11 cellular contexts compared by ENCODE assay signal in genomic region chr9:37840560-37841194, GRCh38. TPM values are rescaled to one million over a fixed set of nuclear protein-coding genes. Genes with fewer than 3 reads are reported as not detected.
DNase-seq lines count a peak whose midpoint lies in the region; TF ChIP-seq lines count a peak whose summit lies in the region.
"Had no signal": no experiment of that assay in that cellular context is flagged by ENCODE, and none has a peak within 500 bp of the region (broad histone marks: within the 10 kb centered on the region; RNA-seq: fewer than 3 reads in every experiment).

No MANE protein-coding gene starts in this region.

- H3K9me3 Mint-ChIP-seq in activated T-helper 1 cell treated with anti-CD3 and anti-CD28 coated beads, Interleukin-12 subunit alpha, Interleukin-12 subunit beta, Interleukin-2, Interleukin-4 antibody, amounts not matched to agents 30 ng/mL and 10 ng/mL and 1 ng/mL, durations not matched to agents 14 hours and 24 hours and 36 hours = no peaks in the 10 kb centered on the region
- H3K9me3 Mint-ChIP-seq: stimulated activated naive CD8-positive, alpha-beta T cell treated with anti-CD3 and anti-CD28 coated beads, Interleukin-15, Interleukin-2, amounts not matched to agents 100 ng/mL and 50 ng/mL, for 24 hours had no signal

- H3K4me3 ChIP-seq in spleen (no peak overlapping the region), suprapubic skin (no peak overlapping the region)

- peak; percentile 34 for DNase-seq in stimulated activated CD4-positive, alpha-beta T cell treated with anti-CD3 and anti-CD28 coated beads, Interleukin-15, amount 100 ng/mL, for 24 hours
- no peak for DNase-seq in stimulated activated CD4-positive, alpha-beta T cell treated with anti-CD3 and anti-CD28 coated beads, Interleukin-12 subunit alpha, Interleukin-12 subunit beta, amount 100 ng/mL, for 4 hours
- peak; percentile 23 for DNase-seq in SW480 (ENCODE audit: low spot score)
- peak; percentile 33 for DNase-seq in fibroblast of the conjunctiva (ENCODE audit: low read depth)
- DNase-seq in stromal cell of bone marrow (ENCODE audit: low read depth) = peak; percentile 43
- no peak for DNase-seq in spleen
- DNase-seq in suprapubic skin (ENCODE audit: low spot score in 2 of 2) = no peak
- DNase-seq in activated T-helper 1 cell treated with anti-CD3 and anti-CD28 coated beads, Interleukin-12 subunit alpha, Interleukin-12 subunit beta, Interleukin-2, Interleukin-4 antibody, amounts not matched to agents 30 ng/mL and 10 ng/mL and 1 ng/mL, durations not matched to agents 14 hours and 24 hours and 36 hours (ENCODE audit: low spot score) = no peak
- DNase-seq: Caco-2, cerebellar nuclear complex had no signal

- no peak for TF ChIP-seq CTCF in spleen (IDR thresholded peaks at IDR 0.05 in 8 of 11, conservative IDR thresholded peaks at IDR 0.05 in 3 of 11)
- TF ChIP-seq CTCF in suprapubic skin (IDR thresholded peaks at IDR 0.05) = no peak

- TF ChIP-seq POLR2A in spleen (IDR thresholded peaks at IDR 0.05) (no peak), suprapubic skin (IDR thresholded peaks at IDR 0.05) (no peak)

- H3K4me1 ChIP-seq in spleen = no peaks in the 10 kb centered on the region
- peaks cover 7% of the 10 kb centered on the region for H3K4me1 ChIP-seq in suprapubic skin
- H3K4me1 ChIP-seq: Caco-2 had no signal

- H3K27ac Mint-ChIP-seq in activated T-helper 1 cell treated with anti-CD3 and anti-CD28 coated beads, Interleukin-12 subunit alpha, Interleukin-12 subunit beta, Interleukin-2, Interleukin-4 antibody, amounts not matched to agents 30 ng/mL and 10 ng/mL and 1 ng/mL, durations not matched to agents 14 hours and 24 hours and 36 hours = no peak overlapping the region
- H3K27ac Mint-ChIP-seq: stimulated activated naive CD8-positive, alpha-beta T cell treated with anti-CD3 and anti-CD28 coated beads, Interleukin-15, Interleukin-2, amounts not matched to agents 100 ng/mL and 50 ng/mL, for 24 hours had no signal

- peaks cover 0 to 63% (median 5%) of the 10 kb centered on the region in 6 donors for H3K36me3 ChIP-seq in spleen
- peaks cover 6% of the 10 kb centered on the region for H3K36me3 ChIP-seq in suprapubic skin

- H3K9me3 ChIP-seq in spleen (no peaks in the 10 kb centered on the region), suprapubic skin (no peaks in the 10 kb centered on the region)
- H3K9me3 ChIP-seq: Caco-2 had no signal

- no peak overlapping the region for H3K27ac ChIP-seq in spleen
- no peak overlapping the region for H3K27ac ChIP-seq in suprapubic skin

- TF ChIP-seq EP300 in suprapubic skin (IDR thresholded peaks at IDR 0.05) = no peak

- no peak overlapping the region for H3K4me3 Mint-ChIP-seq in activated T-helper 1 cell treated with anti-CD3 and anti-CD28 coated beads, Interleukin-12 subunit alpha, Interleukin-12 subunit beta, Interleukin-2, Interleukin-4 antibody, amounts not matched to agents 30 ng/mL and 10 ng/mL and 1 ng/mL, durations not matched to agents 14 hours and 24 hours and 36 hours
- H3K4me3 Mint-ChIP-seq: stimulated activated naive CD8-positive, alpha-beta T cell treated with anti-CD3 and anti-CD28 coated beads, Interleukin-15, Interleukin-2, amounts not matched to agents 100 ng/mL and 50 ng/mL, for 24 hours had no signal

- intact Hi-C loops in spleen (cut with DNase I; ENCODE audit: low total_unique reads) = no loop called here
- intact Hi-C loops in activated T-helper 1 cell treated with anti-CD3 and anti-CD28 coated beads, Interleukin-12 subunit alpha, Interleukin-12 subunit beta, Interleukin-2, Interleukin-4 antibody, amounts not matched to agents 30 ng/mL and 10 ng/mL and 1 ng/mL, durations not matched to agents 14 hours and 24 hours and 36 hours (cut with micrococcal nuclease) = loop anchor here (5.0 kb wide), 1 partner anchor 93 kb away; no protein-coding TSS in a partner anchor

- 81 to 96% (median 96%) methylated on average over 4 of the region's 4 CpGs for whole genome bisulfite sequencing in spleen, 5 donors
- WGBS in suprapubic skin = 81% methylated on average over 4 of the region's 4 CpGs

- H3K27me3 Mint-ChIP-seq in activated T-helper 1 cell treated with anti-CD3 and anti-CD28 coated beads, Interleukin-12 subunit alpha, Interleukin-12 subunit beta, Interleukin-2, Interleukin-4 antibody, amounts not matched to agents 30 ng/mL and 10 ng/mL and 1 ng/mL, durations not matched to agents 14 hours and 24 hours and 36 hours (ENCODE audit: insufficient read depth) = no peaks in the 10 kb centered on the region
- H3K27me3 Mint-ChIP-seq: stimulated activated naive CD8-positive, alpha-beta T cell treated with anti-CD3 and anti-CD28 coated beads, Interleukin-15, Interleukin-2, amounts not matched to agents 100 ng/mL and 50 ng/mL, for 24 hours had no signal

- peaks cover 11% of the 10 kb centered on the region for H3K4me1 Mint-ChIP-seq in activated T-helper 1 cell treated with anti-CD3 and anti-CD28 coated beads, Interleukin-12 subunit alpha, Interleukin-12 subunit beta, Interleukin-2, Interleukin-4 antibody, amounts not matched to agents 30 ng/mL and 10 ng/mL and 1 ng/mL, durations not matched to agents 14 hours and 24 hours and 36 hours (ENCODE audit: low read depth)

- peaks cover 11% of the 10 kb centered on the region for H3K36me3 Mint-ChIP-seq in activated T-helper 1 cell treated with anti-CD3 and anti-CD28 coated beads, Interleukin-12 subunit alpha, Interleukin-12 subunit beta, Interleukin-2, Interleukin-4 antibody, amounts not matched to agents 30 ng/mL and 10 ng/mL and 1 ng/mL, durations not matched to agents 14 hours and 24 hours and 36 hours (ENCODE audit: low read depth)

- H3K27me3 ChIP-seq in spleen (replicated peaks in 1 of 7) (no peaks in the 10 kb centered on the region), suprapubic skin (no peaks in the 10 kb centered on the region)

RNA-seq across cellular contexts. Expression of gene DCAF10, which starts 40.1 kb away (rescaled TPM):
- total RNA-seq in spleen (10 to 100 TPM; 18.4 to 34.2 (median 24.6) TPM), suprapubic skin (10 to 100 TPM; 21.7 to 47.6 (median 26.6) TPM)
- polyA plus RNA-seq in spleen = 1 to 10 TPM; 3.7 to 5.0 (median 4.2) TPM
- 18.5 and 19.4 TPM in 2 replicates for total RNA-seq in activated T-helper 1 cell treated with anti-CD3 and anti-CD28 coated beads, Interleukin-12 subunit alpha, Interleukin-12 subunit beta, Interleukin-2, Interleukin-4 antibody, amounts not matched to agents 30 ng/mL and 10 ng/mL and 1 ng/mL, durations not matched to agents 14 hours and 24 hours and 36 hours

RNA-seq across cellular contexts. Expression of gene EXOSC3, which starts 55.8 kb away (rescaled TPM):
- total RNA-seq in spleen (10 to 100 TPM; 40.2 to 55.3 (median 44.2) TPM), suprapubic skin (10 to 100 TPM; 19.7 to 39.7 (median 34.0) TPM)
- 10 to 100 TPM; 16.2 to 38.8 (median 35.3) TPM for polyA plus RNA-seq in spleen
- 94.8 and 116 TPM in 2 replicates for total RNA-seq in activated T-helper 1 cell treated with anti-CD3 and anti-CD28 coated beads, Interleukin-12 subunit alpha, Interleukin-12 subunit beta, Interleukin-2, Interleukin-4 antibody, amounts not matched to agents 30 ng/mL and 10 ng/mL and 1 ng/mL, durations not matched to agents 14 hours and 24 hours and 36 hours

Comparison
In these comparisons a context has a peak if more than half of its experiments do, and no peak if none do; other contexts are left out.
1. DNase-seq: peak in stimulated activated CD4-positive, alpha-beta T cell treated with anti-CD3 and anti-CD28 coated beads, Interleukin-15, amount 100 ng/mL, for 24 hours (single experiment), SW480 (single experiment), fibroblast of the conjunctiva (single experiment) and stromal cell of bone marrow (single experiment); none in stimulated activated CD4-positive, alpha-beta T cell treated with anti-CD3 and anti-CD28 coated beads, Interleukin-12 subunit alpha, Interleukin-12 subunit beta, amount 100 ng/mL, for 4 hours (single experiment), spleen (single experiment), suprapubic skin (0 of 2) and activated T-helper 1 cell treated with anti-CD3 and anti-CD28 coated beads, Interleukin-12 subunit alpha, Interleukin-12 subunit beta, Interleukin-2, Interleukin-4 antibody, amounts not matched to agents 30 ng/mL and 10 ng/mL and 1 ng/mL, durations not matched to agents 14 hours and 24 hours and 36 hours (single experiment).